In the genomic region with DNA sequence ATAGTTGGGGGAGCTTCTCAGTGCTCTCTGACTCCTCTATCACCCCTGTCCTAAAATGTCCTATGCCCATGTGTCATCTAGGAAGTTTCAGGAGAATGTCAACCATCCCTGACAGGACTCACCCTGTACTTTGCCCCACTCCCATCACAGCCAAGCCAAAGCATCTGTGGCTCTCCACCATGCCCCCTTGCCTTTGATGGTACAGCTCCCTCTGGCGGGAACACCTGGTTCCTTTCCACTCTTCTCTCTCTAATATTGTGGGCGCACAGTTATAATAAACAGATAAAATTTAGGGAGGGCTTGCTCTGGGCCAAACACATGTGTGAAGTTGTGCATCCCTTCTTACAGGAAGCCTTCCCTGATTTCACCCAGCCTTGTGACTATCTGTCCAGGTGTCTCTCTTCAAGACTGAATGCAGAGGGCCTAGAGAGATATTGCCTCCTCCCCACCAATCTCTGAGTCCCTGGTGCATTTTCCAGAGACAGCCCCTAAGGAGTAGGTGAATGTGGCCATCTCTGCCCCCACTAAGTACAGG, we compare ENCODE assay signal across 8 cellular contexts.
DNase-seq lines count a peak whose midpoint lies in the region; ATAC-seq, FAIRE-seq and TF ChIP-seq lines count a peak whose summit lies in the region.

No MANE protein-coding gene starts in this region.

- intact Hi-C loops in heart left ventricle (cut with DNase I): loop anchor here in 1 of 10 donors (10.0 kb wide), 1 partner anchor 77 kb away; a partner anchor contains a TSS

- no peaks in the 10 kb centered on the region for H3K9me3 Mint-ChIP-seq in activated naive CD8-positive, alpha-beta T cell treated with anti-CD3 and anti-CD28 coated beads, Interleukin-2, amount 10 ng/mL, durations not matched to agents 7 days and 5 days
- H3K9me3 Mint-ChIP-seq in activated naive CD8-positive, alpha-beta T cell treated with anti-CD3 and anti-CD28 coated beads, Interleukin-2, amount 50 U/mL, for 24 hours: no peaks in the 10 kb centered on the region
- no peaks in the 10 kb centered on the region for H3K9me3 Mint-ChIP-seq in activated T-helper 17 cell treated with anti-CD3 and anti-CD28 coated beads, Interleukin-2, amount 50 U/mL, for 72 hours

- POLR2A ChIA-PET in activated naive CD8-positive, alpha-beta T cell treated with anti-CD3 and anti-CD28 coated beads, Interleukin-2, amount 10 ng/mL, durations not matched to agents 7 days and 5 days (lab: Charles Lee): no interaction called here

- DNase-seq in activated naive CD8-positive, alpha-beta T cell treated with anti-CD3 and anti-CD28 coated beads, Interleukin-2, amount 10 ng/mL, durations not matched to agents 7 days and 5 days: no peak
- DNase-seq in activated naive CD8-positive, alpha-beta T cell treated with anti-CD3 and anti-CD28 coated beads, Interleukin-2, amount 50 U/mL, for 24 hours: no peak
- DNase-seq in HT-29 (ENCODE audit: low spot score) (peak; percentile 59), small intestine (peak; percentile 23), heart left ventricle (no peak), T1000 (lab: John Stamatoyannopoulos, UW) (no peak), NCI-H2107 (lab: John Stamatoyannopoulos, UW) (no peak)

- ATAC-seq in activated naive CD8-positive, alpha-beta T cell treated with anti-CD3 and anti-CD28 coated beads, Interleukin-2, amount 10 ng/mL, durations not matched to agents 7 days and 5 days (ENCODE audit: low read depth): peak; percentile 35
- ATAC-seq in activated naive CD8-positive, alpha-beta T cell treated with anti-CD3 and anti-CD28 coated beads, Interleukin-2, amount 50 U/mL, for 24 hours: no peak
- ATAC-seq in activated T-helper 17 cell treated with anti-CD3 and anti-CD28 coated beads, Interleukin-2, amount 50 U/mL, for 72 hours (replicated peaks): peak; percentile 62
- no peak for ATAC-seq in heart left ventricle

- H3K4me1 ChIP-seq in small intestine (ENCODE audit: control insufficient read depth in 2 of 2, insufficient read depth in 1 of 2, low read depth in 1 of 2, low read length in 1 of 2) (peaks cover 0 to 2% of the 10 kb centered on the region in 2 donors), heart left ventricle (peaks cover 0 to 13% (median 2%) of the 10 kb centered on the region in 12 donors)

- peaks cover 0 to 6% of the 10 kb centered on the region in 2 donors for H3K27me3 ChIP-seq in small intestine (ENCODE audit: control insufficient read depth in 2 of 2, insufficient read depth in 2 of 2, low read length in 2 of 2)
- peaks cover 0 to 21% (median 5%) of the 10 kb centered on the region in 9 donors for H3K27me3 ChIP-seq in heart left ventricle

- 67 to 70% (median 68%) methylated on average over 2 of the region's 2 CpGs for WGBS in small intestine, 3 donors
- WGBS in heart left ventricle, 4 donors: 73 to 84% (median 80%) methylated on average over 2 of the region's 2 CpGs

- H3K27ac ChIP-seq in small intestine (ENCODE audit: low read depth in 1 of 2, low read length in 1 of 2) (no peak overlapping the region), heart left ventricle (no peak overlapping the region)

- peaks cover 11% of the 10 kb centered on the region for H3K4me1 Mint-ChIP-seq in activated naive CD8-positive, alpha-beta T cell treated with anti-CD3 and anti-CD28 coated beads, Interleukin-2, amount 10 ng/mL, durations not matched to agents 7 days and 5 days
- peaks cover 7% of the 10 kb centered on the region for H3K4me1 Mint-ChIP-seq in activated naive CD8-positive, alpha-beta T cell treated with anti-CD3 and anti-CD28 coated beads, Interleukin-2, amount 50 U/mL, for 24 hours
- peaks cover 6% of the 10 kb centered on the region for H3K4me1 Mint-ChIP-seq in activated T-helper 17 cell treated with anti-CD3 and anti-CD28 coated beads, Interleukin-2, amount 50 U/mL, for 72 hours

- no peak overlapping the region for H3K27ac Mint-ChIP-seq in activated naive CD8-positive, alpha-beta T cell treated with anti-CD3 and anti-CD28 coated beads, Interleukin-2, amount 10 ng/mL, durations not matched to agents 7 days and 5 days
- H3K27ac Mint-ChIP-seq in activated naive CD8-positive, alpha-beta T cell treated with anti-CD3 and anti-CD28 coated beads, Interleukin-2, amount 50 U/mL, for 24 hours: no peak overlapping the region
- H3K27ac Mint-ChIP-seq in activated T-helper 17 cell treated with anti-CD3 and anti-CD28 coated beads, Interleukin-2, amount 50 U/mL, for 72 hours: no peak overlapping the region

- no peaks in the 10 kb centered on the region for H3K9me3 ChIP-seq in small intestine (ENCODE audit: control insufficient read depth, low read depth)
- H3K9me3 ChIP-seq in heart left ventricle: no peaks in the 10 kb centered on the region

- no peaks in the 10 kb centered on the region for H3K36me3 ChIP-seq in small intestine (ENCODE audit: control insufficient read depth in 2 of 2, insufficient read depth in 2 of 2, low read length in 2 of 2)
- no peaks in the 10 kb centered on the region for H3K36me3 ChIP-seq in heart left ventricle

- no peak overlapping the region for H3K4me3 Mint-ChIP-seq in activated naive CD8-positive, alpha-beta T cell treated with anti-CD3 and anti-CD28 coated beads, Interleukin-2, amount 10 ng/mL, durations not matched to agents 7 days and 5 days
- no peak overlapping the region for H3K4me3 Mint-ChIP-seq in activated naive CD8-positive, alpha-beta T cell treated with anti-CD3 and anti-CD28 coated beads, Interleukin-2, amount 50 U/mL, for 24 hours
- no peak overlapping the region for H3K4me3 Mint-ChIP-seq in activated T-helper 17 cell treated with anti-CD3 and anti-CD28 coated beads, Interleukin-2, amount 50 U/mL, for 72 hours

- TF ChIP-seq POLR2A in heart left ventricle (IDR thresholded peaks at IDR 0.05): no peak

- no peaks in the 10 kb centered on the region for H3K36me3 Mint-ChIP-seq in activated naive CD8-positive, alpha-beta T cell treated with anti-CD3 and anti-CD28 coated beads, Interleukin-2, amount 10 ng/mL, durations not matched to agents 7 days and 5 days
- H3K36me3 Mint-ChIP-seq in activated naive CD8-positive, alpha-beta T cell treated with anti-CD3 and anti-CD28 coated beads, Interleukin-2, amount 50 U/mL, for 24 hours (ENCODE audit: low read depth): no peaks in the 10 kb centered on the region
- no peaks in the 10 kb centered on the region for H3K36me3 Mint-ChIP-seq in activated T-helper 17 cell treated with anti-CD3 and anti-CD28 coated beads, Interleukin-2, amount 50 U/mL, for 72 hours (ENCODE audit: low read depth)

- no peak overlapping the region for H3K4me3 ChIP-seq in small intestine (ENCODE audit: low read depth in 1 of 2, low read length in 2 of 2)
- no peak overlapping the region for H3K4me3 ChIP-seq in heart left ventricle

- H3K27me3 Mint-ChIP-seq in activated naive CD8-positive, alpha-beta T cell treated with anti-CD3 and anti-CD28 coated beads, Interleukin-2, amount 10 ng/mL, durations not matched to agents 7 days and 5 days: peaks cover 39% of the 10 kb centered on the region
- H3K27me3 Mint-ChIP-seq in activated naive CD8-positive, alpha-beta T cell treated with anti-CD3 and anti-CD28 coated beads, Interleukin-2, amount 50 U/mL, for 24 hours: peaks cover 18% of the 10 kb centered on the region
- peaks cover 9% of the 10 kb centered on the region for H3K27me3 Mint-ChIP-seq in activated T-helper 17 cell treated with anti-CD3 and anti-CD28 coated beads, Interleukin-2, amount 50 U/mL, for 72 hours

- no peak for TF ChIP-seq CTCF in heart left ventricle (IDR thresholded peaks at IDR 0.05)

- FAIRE-seq in small intestine (lab: Jason Lieb, UNC): no peak

Comparison
In these comparisons a context has a peak if more than half of its experiments do, and no peak if none do; other contexts are left out.
1. ATAC-seq: peak in activated naive CD8-positive, alpha-beta T cell treated with anti-CD3 and anti-CD28 coated beads, Interleukin-2, amount 10 ng/mL, durations not matched to agents 7 days and 5 days (single experiment) and activated T-helper 17 cell treated with anti-CD3 and anti-CD28 coated beads, Interleukin-2, amount 50 U/mL, for 72 hours (single experiment); none in activated naive CD8-positive, alpha-beta T cell treated with anti-CD3 and anti-CD28 coated beads, Interleukin-2, amount 50 U/mL, for 24 hours (single experiment) and heart left ventricle (0 of 4).
2. DNase-seq: peak in HT-29 (single experiment) and small intestine (single experiment); none in activated naive CD8-positive, alpha-beta T cell treated with anti-CD3 and anti-CD28 coated beads, Interleukin-2, amount 10 ng/mL, durations not matched to agents 7 days and 5 days (single experiment), activated naive CD8-positive, alpha-beta T cell treated with anti-CD3 and anti-CD28 coated beads, Interleukin-2, amount 50 U/mL, for 24 hours (single experiment), heart left ventricle (0 of 5), T1000 (single experiment) and NCI-H2107 (single experiment).